11 cellular contexts compared by ENCODE assay signal in genomic region chr4:36394352-36394903, GRCh38.
DNase-seq lines count a peak whose midpoint lies in the region; ATAC-seq, FAIRE-seq and TF ChIP-seq lines count a peak whose summit lies in the region.
"Had no signal": no experiment of that assay in that cellular context is flagged by ENCODE, and none has a peak within 500 bp of the region (broad histone marks: within the 10 kb centered on the region; RNA-seq: fewer than 3 reads in every experiment).

No MANE protein-coding gene starts in this region.

- peak overlapping the region; percentile 60 for H3K4me3 Mint-ChIP-seq in activated T-cell treated with anti-CD3 and anti-CD28 coated beads, Interleukin-2, amount 50 U/mL, for 24 hours

- no peaks in the 10 kb centered on the region for H3K36me3 ChIP-seq in mucosa of descending colon (ENCODE audit: low read depth)

- no peaks in the 10 kb centered on the region for H3K4me1 ChIP-seq in mucosa of descending colon (ENCODE audit: low read depth)

- FAIRE-seq in GM19239 (lab: Jason Lieb, UNC): no peak
- FAIRE-seq: RCC 7860 had no signal

- no peaks in the 10 kb centered on the region for H3K36me3 Mint-ChIP-seq in activated T-cell treated with anti-CD3 and anti-CD28 coated beads, Interleukin-2, amount 50 U/mL, for 24 hours (ENCODE audit: low read depth)

- TF ChIP-seq CTCF in mucosa of descending colon (IDR thresholded peaks at IDR 0.05): no peak

- peak overlapping the region; percentile 99 for H3K27ac Mint-ChIP-seq in activated T-cell treated with anti-CD3 and anti-CD28 coated beads, Interleukin-2, amount 50 U/mL, for 24 hours

- H3K4me1 Mint-ChIP-seq in activated T-cell treated with anti-CD3 and anti-CD28 coated beads, Interleukin-2, amount 50 U/mL, for 24 hours (ENCODE audit: low read depth): peaks cover 30% of the 10 kb centered on the region

- ATAC-seq in GM18520 (IDR thresholded peaks at IDR 0.05; ENCODE audit: unreplicated experiment): peak; percentile 61
- peak; percentile 82 for ATAC-seq in HG03442 (IDR thresholded peaks at IDR 0.05; ENCODE audit: unreplicated experiment)
- peak; percentile 78 for ATAC-seq in mucosa of descending colon
- ATAC-seq in GM21367 (IDR thresholded peaks at IDR 0.05; ENCODE audit: unreplicated experiment): no peak
- ATAC-seq: left ventricle myocardium superior had no signal

- no peaks in the 10 kb centered on the region for H3K9me3 Mint-ChIP-seq in activated T-cell treated with anti-CD3 and anti-CD28 coated beads, Interleukin-2, amount 50 U/mL, for 24 hours

- no peaks in the 10 kb centered on the region for H3K27me3 Mint-ChIP-seq in activated T-cell treated with anti-CD3 and anti-CD28 coated beads, Interleukin-2, amount 50 U/mL, for 24 hours

- H3K9me3 ChIP-seq in mucosa of descending colon: no peaks in the 10 kb centered on the region

- intact Hi-C loops in mucosa of descending colon (cut with DNase I, micrococcal nuclease): no loop called here

- no peak overlapping the region for H3K4me3 ChIP-seq in mucosa of descending colon

- peak; percentile 29 for DNase-seq in activated T-cell treated with anti-CD3 and anti-CD28 coated beads, Interleukin-2, amount 50 U/mL, for 24 hours
- DNase-seq in mucosa of descending colon (peak in 1 of 3 donors; percentile 8), GM19239 (ENCODE audit: insufficient read length, low spot score) (no peak), DMS114 treated with DMSO at 0.1 percent for 48 hours (lab: John Stamatoyannopoulos, UW; ENCODE audit: unreplicated experiment) (no peak), SIG-M5 treated with dmso at 0.1 percent for 504 hours (lab: John Stamatoyannopoulos, UW; ENCODE audit: unreplicated experiment) (no peak)
- DNase-seq: left ventricle myocardium superior, NCI-H1694 treated with DMSO at 0.1 percent for 48 hours had no signal
